17 cellular contexts compared by ENCODE assay signal in the genomic region with DNA sequence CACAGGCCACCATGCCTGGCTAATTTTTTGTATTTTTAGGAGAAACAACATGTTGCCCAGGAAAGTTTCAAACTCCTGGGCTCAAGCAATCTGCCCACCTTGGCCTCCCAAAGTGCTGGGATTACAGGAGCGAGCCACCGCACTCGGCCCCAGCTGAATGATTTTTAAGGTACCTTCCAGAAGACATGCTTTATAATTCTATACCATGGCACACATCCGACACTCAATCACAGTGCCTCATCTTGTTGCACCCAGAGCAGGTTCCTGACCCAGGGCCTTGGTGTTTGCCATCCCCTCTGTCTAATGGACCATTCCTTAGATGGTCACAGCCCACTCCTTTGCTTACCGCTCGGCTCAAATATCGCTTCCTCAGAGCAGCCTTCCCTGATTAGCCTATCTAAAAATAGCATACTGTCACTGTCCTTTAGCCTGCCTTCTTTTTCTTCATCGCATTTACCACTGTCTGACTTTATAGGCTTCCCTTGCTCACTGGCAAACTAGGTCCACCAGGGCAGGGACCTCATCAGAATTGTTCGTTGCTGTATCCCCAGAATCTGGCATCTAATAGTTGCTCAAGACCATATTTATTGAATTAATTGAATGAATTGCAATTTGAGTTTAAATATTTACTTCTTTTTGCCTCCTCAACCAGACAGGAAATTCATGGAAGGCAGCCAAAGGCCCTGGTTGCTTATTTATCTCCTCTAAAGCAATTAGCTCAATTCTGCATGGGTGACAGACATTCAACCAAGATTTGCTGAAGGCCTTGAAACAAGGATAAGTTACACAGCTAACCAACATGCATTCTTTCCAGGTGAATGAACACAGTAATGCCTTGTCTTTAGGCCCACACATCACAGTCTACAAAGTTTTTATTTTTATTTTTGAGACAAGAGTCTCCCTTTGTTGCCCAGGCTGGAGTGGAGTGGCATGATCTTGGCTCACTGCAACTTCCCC. TPM values are rescaled to one million over a fixed set of nuclear protein-coding genes. Genes with fewer than 3 reads are reported as not detected.
DNase-seq lines count a peak whose midpoint lies in the region; ATAC-seq, FAIRE-seq and TF ChIP-seq lines count a peak whose summit lies in the region.
"Had no signal": no experiment of that assay in that cellular context is flagged by ENCODE, and none has a peak within 500 bp of the region (broad histone marks: within the 10 kb centered on the region; RNA-seq: fewer than 3 reads in every experiment).

No MANE protein-coding gene starts in this region.

- H2AFZ ChIP-seq in mammary epithelial cell (ENCODE audit: low read depth, low read length), result no peak overlapping the region
- H2AFZ ChIP-seq: neural progenitor cell had no signal

- FAIRE-seq in urothelium cell line (lab: Jason Lieb, UNC), result no peak
- FAIRE-seq: D721Med had no signal

- no peak overlapping the region for H3K4me2 ChIP-seq in mammary epithelial cell (ENCODE audit: insufficient read depth, low read depth, low read length)
- H3K4me2 ChIP-seq: neural progenitor cell had no signal

- ATAC-seq in left lobe of liver (peak; percentile 36), HG02623 (IDR thresholded peaks at IDR 0.05; ENCODE audit: unreplicated experiment) (no peak)

- peak overlapping the region in 2 of 8 donors; percentile 10 to 32 for H3K27ac Mint-ChIP-seq in CD8-positive, alpha-beta memory T cell
- H3K27ac Mint-ChIP-seq: activated T-helper 2 cell treated with anti-CD3 and anti-CD28 coated beads, Interferon-gamma antibody, Interleukin-2, Interleukin-4, amounts not matched to agents 10 μg/mL and 5 μg/mL and 100 μg/mL, durations not matched to agents 14 hours and 24 hours and 36 hours; neural progenitor cell had no signal

- intact Hi-C loops in mammary epithelial cell (cut with micrococcal nuclease), result no loop called here
- intact Hi-C loops in breast epithelium (cut with DNase I; ENCODE audit: low total_unique reads), result no loop called here
- intact Hi-C loops in thyroid gland (cut with DNase I), result no loop called here

- POLR2A ChIA-PET in CD8-positive, alpha-beta memory T cell (lab: Charles Lee), result no interaction called here

- no peaks in the 10 kb centered on the region for H4K20me1 ChIP-seq in mammary epithelial cell (ENCODE audit: insufficient read depth, low read length)

- no peak overlapping the region for H3K4me3 Mint-ChIP-seq in CD8-positive, alpha-beta memory T cell
- H3K4me3 Mint-ChIP-seq: neural progenitor cell had no signal

- no peak overlapping the region for H3K27ac ChIP-seq in mammary epithelial cell (ENCODE audit: insufficient read depth, low read depth, low read length)
- H3K27ac ChIP-seq in breast epithelium, result no peak overlapping the region
- peak overlapping the region; percentile 55 for H3K27ac ChIP-seq in VCaP
- peak overlapping the region in 2 of 3 donors; percentile 4 to 60 for H3K27ac ChIP-seq in thyroid gland
- no peak overlapping the region for H3K27ac ChIP-seq in CD8-positive, alpha-beta memory T cell (ENCODE audit: low read depth, low read length)
- H3K27ac ChIP-seq: esophagus squamous epithelium, neural progenitor cell, SK-N-MC, upper lobe of left lung had no signal

- 98% methylated on average over 9 of the region's 9 CpGs for WGBS in mammary epithelial cell (ENCODE audit: low coverage, missing lambda C conversion rate)
- WGBS in thyroid gland, 2 donors, result 79 to 81% methylated on average over 9 of the region's 9 CpGs

- dilution Hi-C loops in mammary epithelial cell (cut with HindIII; ENCODE audit: low sequenced_read_pairs), result no loop called here

- H3K9me3 Mint-ChIP-seq in CD8-positive, alpha-beta memory T cell, result no peaks in the 10 kb centered on the region
- H3K9me3 Mint-ChIP-seq: activated T-helper 2 cell treated with anti-CD3 and anti-CD28 coated beads, Interferon-gamma antibody, Interleukin-2, Interleukin-4, amounts not matched to agents 10 μg/mL and 5 μg/mL and 100 μg/mL, durations not matched to agents 14 hours and 24 hours and 36 hours; neural progenitor cell had no signal

- DNase-seq in mammary epithelial cell (peak; percentile 12), breast epithelium (ENCODE audit: low spot score in 2 of 2) (no peak), left lobe of liver (ENCODE audit: low spot score) (no peak), thyroid gland (peak; percentile 37 to 43), urothelium cell line (ENCODE audit: low spot score) (no peak)
- no peak for DNase-seq in CD8-positive, alpha-beta memory T cell
- DNase-seq: esophagus squamous epithelium; MM.1S; stimulated activated naive CD4-positive, alpha-beta T cell; upper lobe of left lung had no signal

- no peak for TF ChIP-seq CTCF in mammary epithelial cell (conservative IDR thresholded peaks at IDR 0.05 in 1 of 2, IDR thresholded peaks at IDR 0.05 in 1 of 2; ENCODE audit: extremely low read depth in 1 of 2, insufficient read depth in 1 of 2, low read depth in 1 of 2, low read length in 2 of 2)
- TF ChIP-seq CTCF in breast epithelium (IDR thresholded peaks at IDR 0.05), result no peak
- no peak for TF ChIP-seq CTCF in VCaP (conservative IDR thresholded peaks at IDR 0.05)
- TF ChIP-seq CTCF in thyroid gland (IDR thresholded peaks at IDR 0.05), result no peak

- TF ChIP-seq POLR2A in breast epithelium (IDR thresholded peaks at IDR 0.05), result no peak
- no peak for TF ChIP-seq POLR2A in thyroid gland (IDR thresholded peaks at IDR 0.05)

- no peaks in the 10 kb centered on the region for H3K27me3 ChIP-seq in mammary epithelial cell (ENCODE audit: insufficient read depth, low read length)
- no peaks in the 10 kb centered on the region for H3K27me3 ChIP-seq in breast epithelium
- no peaks in the 10 kb centered on the region for H3K27me3 ChIP-seq in thyroid gland
- H3K27me3 ChIP-seq in CD8-positive, alpha-beta memory T cell (ENCODE audit: insufficient read depth, low read length, poor library complexity, severe bottlenecking), result no peaks in the 10 kb centered on the region
- H3K27me3 ChIP-seq: esophagus squamous epithelium, upper lobe of left lung had no signal

- BruUV-seq in mammary epithelial cell (replicated peaks; lab: Mats Ljungman, UMichigan), result no TSS peak

- in situ Hi-C loops in mammary epithelial cell (cut with MboI; ENCODE audit: low sequenced_read_pairs in 2 of 2), result no loop called here

- H3K36me3 ChIP-seq in mammary epithelial cell (ENCODE audit: insufficient read depth, low read length), result no peaks in the 10 kb centered on the region
- no peaks in the 10 kb centered on the region for H3K36me3 ChIP-seq in breast epithelium
- no peaks in the 10 kb centered on the region for H3K36me3 ChIP-seq in thyroid gland
- no peaks in the 10 kb centered on the region for H3K36me3 ChIP-seq in CD8-positive, alpha-beta memory T cell (ENCODE audit: insufficient read depth, low read length)
- H3K36me3 ChIP-seq: esophagus squamous epithelium, neural progenitor cell, upper lobe of left lung had no signal

- CTCF ChIA-PET in mammary epithelial cell (lab: Charles Lee; ENCODE audit: low non-redundant PET), result no interaction called here
- CTCF ChIA-PET in CD8-positive, alpha-beta memory T cell (lab: Charles Lee), result interaction anchor here (0.8 to 2.2 kb wide), 2 partner anchors 14 to 121 kb away, joined by 3 to 6 read pairs; a partner anchor contains a TSS

- H3K9ac ChIP-seq in mammary epithelial cell (ENCODE audit: insufficient read depth, low read length), result no peak overlapping the region
- H3K9ac ChIP-seq: neural progenitor cell had no signal

- no peaks in the 10 kb centered on the region for H3K4me1 ChIP-seq in mammary epithelial cell (ENCODE audit: insufficient read depth, low read length)
- H3K4me1 ChIP-seq in breast epithelium, result no peaks in the 10 kb centered on the region
- peaks cover 0 to 12% of the 10 kb centered on the region in 2 donors for H3K4me1 ChIP-seq in thyroid gland
- H3K4me1 ChIP-seq in CD8-positive, alpha-beta memory T cell (ENCODE audit: insufficient read depth, low read length), result peaks cover 7% of the 10 kb centered on the region
- H3K4me1 ChIP-seq: neural progenitor cell had no signal

- H3K4me1 Mint-ChIP-seq in CD8-positive, alpha-beta memory T cell, result peaks cover under 1 to 2% (median 1%) of the 10 kb centered on the region in 3 donors

- no peaks in the 10 kb centered on the region for H3K79me2 ChIP-seq in mammary epithelial cell (ENCODE audit: insufficient read depth, low read length)

- H3K36me3 Mint-ChIP-seq in CD8-positive, alpha-beta memory T cell, result no peaks in the 10 kb centered on the region
- H3K36me3 Mint-ChIP-seq: neural progenitor cell had no signal

- H3K9me3 ChIP-seq in mammary epithelial cell (replicated peaks; ENCODE audit: insufficient read depth, low read length) (no peaks in the 10 kb centered on the region), breast epithelium (no peaks in the 10 kb centered on the region), thyroid gland (no peaks in the 10 kb centered on the region)
- no peaks in the 10 kb centered on the region for H3K9me3 ChIP-seq in CD8-positive, alpha-beta memory T cell (ENCODE audit: low read length)
- H3K9me3 ChIP-seq: esophagus squamous epithelium, upper lobe of left lung had no signal

- H3K27me3 Mint-ChIP-seq in CD8-positive, alpha-beta memory T cell, result no peaks in the 10 kb centered on the region

- H3K4me3 ChIP-seq in mammary epithelial cell (replicated peaks in 1 of 3; ENCODE audit: insufficient read depth in 1 of 3, low read depth in 2 of 3, low read length in 3 of 3) (no peak overlapping the region), breast epithelium (no peak overlapping the region), thyroid gland (replicated peaks in 1 of 3) (no peak overlapping the region)
- no peak overlapping the region for H3K4me3 ChIP-seq in CD8-positive, alpha-beta memory T cell (ENCODE audit: low read length)
- H3K4me3 ChIP-seq: esophagus squamous epithelium, lung, neural progenitor cell, SK-N-MC, upper lobe of left lung had no signal

RNA-seq across cellular contexts. Expression of a gene that starts 6.3 kb away (rescaled TPM):
- 10 to 100 TPM; 10.3 to 14.5 TPM for total RNA-seq in mammary epithelial cell
- polyA plus RNA-seq in mammary epithelial cell, result 10.6 TPM
- 5.3 TPM for polyA minus RNA-seq in mammary epithelial cell
- 10 to 100 TPM; 13.4 to 16.4 (median 13.6) TPM for total RNA-seq in breast epithelium
- 9.3 TPM for total RNA-seq in left lobe of liver
- 10 to 100 TPM in 3 of 4 donors, 1 to 10 TPM in 1; 10.0 to 14.7 (median 11.4) TPM for total RNA-seq in thyroid gland
- total RNA-seq in CD8-positive, alpha-beta memory T cell, result 10 to 100 TPM; 21.6 to 23.0 TPM
- polyA plus RNA-seq in CD8-positive, alpha-beta memory T cell, result 5.6 TPM

Comparison
In these comparisons a context has a peak if more than half of its experiments do, and no peak if none do; other contexts are left out.
1. DNase-seq: peak in mammary epithelial cell (single experiment) and thyroid gland (2 of 2); none in breast epithelium (0 of 2), left lobe of liver (single experiment), urothelium cell line (single experiment) and CD8-positive, alpha-beta memory T cell (0 of 5).
2. H3K27ac ChIP-seq: peak in VCaP (single experiment) and thyroid gland (2 of 3); none in mammary epithelial cell (single experiment), breast epithelium (0 of 2) and CD8-positive, alpha-beta memory T cell (single experiment).